Comparison of ENCODE assay signal across 7 cellular contexts in genomic region chr1:183609313-183609712, GRCh38. TPM values are rescaled to one million over a fixed set of nuclear protein-coding genes. Genes with fewer than 3 reads are reported as not detected.
DNase-seq lines count a peak whose midpoint lies in the region; TF ChIP-seq lines count a peak whose summit lies in the region.

No MANE protein-coding gene starts in this region.

- H3K4me1 Mint-ChIP-seq in HFFc6 (ENCODE audit: low read depth) (peaks cover 65% of the 10 kb centered on the region), chondrocyte (ENCODE audit: low read depth) (peaks cover 52% of the 10 kb centered on the region)
- peaks cover 1% of the 10 kb centered on the region for H3K4me1 Mint-ChIP-seq in activated T-helper 1 cell treated with anti-CD3 and anti-CD28 coated beads, Interleukin-12 subunit alpha, Interleukin-12 subunit beta, Interleukin-2, Interleukin-4 antibody, amounts not matched to agents 30 ng/mL and 10 ng/mL and 1 ng/mL, durations not matched to agents 14 hours and 24 hours and 36 hours (ENCODE audit: low read depth)

- H3K27me3 Mint-ChIP-seq in HFFc6 (ENCODE audit: insufficient read depth) (no peaks in the 10 kb centered on the region; the same call in 1 of the 2 replicates), chondrocyte (ENCODE audit: low read depth) (no peaks in the 10 kb centered on the region)
- H3K27me3 Mint-ChIP-seq in activated T-helper 1 cell treated with anti-CD3 and anti-CD28 coated beads, Interleukin-12 subunit alpha, Interleukin-12 subunit beta, Interleukin-2, Interleukin-4 antibody, amounts not matched to agents 30 ng/mL and 10 ng/mL and 1 ng/mL, durations not matched to agents 14 hours and 24 hours and 36 hours (ENCODE audit: insufficient read depth) = peaks cover 7% of the 10 kb centered on the region

- DNase-seq in HFFc6 = peak; percentile 88
- DNase-seq in NCI-H526 treated with DMSO at 0.1 percent for 48 hours (lab: John Stamatoyannopoulos, UW) = peak; percentile 67
- DNase-seq in chondrocyte (ENCODE audit: low spot score) = no peak
- peak; percentile 34 to 76 for DNase-seq in lung microvascular endothelial cell (ENCODE audit: low read depth in 2 of 2)
- no peak for DNase-seq in activated T-helper 1 cell treated with anti-CD3 and anti-CD28 coated beads, Interleukin-12 subunit alpha, Interleukin-12 subunit beta, Interleukin-2, Interleukin-4 antibody, amounts not matched to agents 30 ng/mL and 10 ng/mL and 1 ng/mL, durations not matched to agents 14 hours and 24 hours and 36 hours (ENCODE audit: low spot score)
- no peak for DNase-seq in DMS79 treated with DMSO at 0.1 percent for 48 hours (lab: John Stamatoyannopoulos, UW)

- no peaks in the 10 kb centered on the region for H3K36me3 Mint-ChIP-seq in HFFc6 (ENCODE audit: low read depth)
- H3K36me3 Mint-ChIP-seq in chondrocyte (ENCODE audit: low read depth) = no peaks in the 10 kb centered on the region
- H3K36me3 Mint-ChIP-seq in activated T-helper 1 cell treated with anti-CD3 and anti-CD28 coated beads, Interleukin-12 subunit alpha, Interleukin-12 subunit beta, Interleukin-2, Interleukin-4 antibody, amounts not matched to agents 30 ng/mL and 10 ng/mL and 1 ng/mL, durations not matched to agents 14 hours and 24 hours and 36 hours (ENCODE audit: low read depth) = no peaks in the 10 kb centered on the region

- H3K27ac Mint-ChIP-seq in HFFc6 (peak overlapping the region; percentile 95), chondrocyte (ENCODE audit: unreplicated experiment) (peak overlapping the region; percentile 99)
- no peak overlapping the region for H3K27ac Mint-ChIP-seq in activated T-helper 1 cell treated with anti-CD3 and anti-CD28 coated beads, Interleukin-12 subunit alpha, Interleukin-12 subunit beta, Interleukin-2, Interleukin-4 antibody, amounts not matched to agents 30 ng/mL and 10 ng/mL and 1 ng/mL, durations not matched to agents 14 hours and 24 hours and 36 hours

- peak; percentile 2 for TF ChIP-seq CTCF in GM12801 (IDR thresholded peaks at IDR 0.05; ENCODE audit: extremely low read depth, insufficient read length)
- peak; percentile 85 for TF ChIP-seq CTCF in HFFc6 (IDR thresholded peaks at IDR 0.05)
- TF ChIP-seq CTCF in chondrocyte (IDR thresholded peaks at IDR 0.05) = peak; percentile 79

- H3K9me3 Mint-ChIP-seq in HFFc6 = no peaks in the 10 kb centered on the region
- no peaks in the 10 kb centered on the region for H3K9me3 Mint-ChIP-seq in chondrocyte (ENCODE audit: low read depth)
- H3K9me3 Mint-ChIP-seq in activated T-helper 1 cell treated with anti-CD3 and anti-CD28 coated beads, Interleukin-12 subunit alpha, Interleukin-12 subunit beta, Interleukin-2, Interleukin-4 antibody, amounts not matched to agents 30 ng/mL and 10 ng/mL and 1 ng/mL, durations not matched to agents 14 hours and 24 hours and 36 hours = no peaks in the 10 kb centered on the region

- H3K4me3 Mint-ChIP-seq in HFFc6 (peak overlapping the region; percentile 73), chondrocyte (ENCODE audit: unreplicated experiment) (peak overlapping the region; percentile 54)
- H3K4me3 Mint-ChIP-seq in activated T-helper 1 cell treated with anti-CD3 and anti-CD28 coated beads, Interleukin-12 subunit alpha, Interleukin-12 subunit beta, Interleukin-2, Interleukin-4 antibody, amounts not matched to agents 30 ng/mL and 10 ng/mL and 1 ng/mL, durations not matched to agents 14 hours and 24 hours and 36 hours = no peak overlapping the region

- intact Hi-C loops in activated T-helper 1 cell treated with anti-CD3 and anti-CD28 coated beads, Interleukin-12 subunit alpha, Interleukin-12 subunit beta, Interleukin-2, Interleukin-4 antibody, amounts not matched to agents 30 ng/mL and 10 ng/mL and 1 ng/mL, durations not matched to agents 14 hours and 24 hours and 36 hours (cut with micrococcal nuclease) = no loop called here

RNA-seq across cellular contexts. Expression of gene NCF2, which starts 19.1 kb away (rescaled TPM):
- 1 to 10 TPM in 4 of 6 experiments, under 1 TPM in 2; 0.61 to 2.8 (median 1.5) TPM for total RNA-seq in HFFc6 (2021; fragmentation: NEBNext Ultra II Directional; extraction: Animal tissue kit (Norgen Biotek cat#: 25700))
- total RNA-seq in chondrocyte (1.2 to 3.2 TPM (median 2.7 TPM) in 3 replicates), lung microvascular endothelial cell (under 0.01 TPM in 1 of 2 replicates, not detected in the other)
- total RNA-seq in activated T-helper 1 cell treated with anti-CD3 and anti-CD28 coated beads, Interleukin-12 subunit alpha, Interleukin-12 subunit beta, Interleukin-2, Interleukin-4 antibody, amounts not matched to agents 30 ng/mL and 10 ng/mL and 1 ng/mL, durations not matched to agents 14 hours and 24 hours and 36 hours = 4.8 and 5.9 TPM in 2 replicates

RNA-seq across cellular contexts. Expression of gene ARPC5, which starts 26.3 kb away (rescaled TPM):
- 100 to 1,000 TPM; 231 to 263 (median 249) TPM for total RNA-seq in HFFc6 (2021; fragmentation: NEBNext Ultra II Directional; extraction: Animal tissue kit (Norgen Biotek cat#: 25700))
- 144 to 193 TPM (median 192 TPM) in 3 replicates for total RNA-seq in chondrocyte
- total RNA-seq in lung microvascular endothelial cell = 85.6 and 144 TPM in 2 replicates
- 146 and 154 TPM in 2 replicates for total RNA-seq in activated T-helper 1 cell treated with anti-CD3 and anti-CD28 coated beads, Interleukin-12 subunit alpha, Interleukin-12 subunit beta, Interleukin-2, Interleukin-4 antibody, amounts not matched to agents 30 ng/mL and 10 ng/mL and 1 ng/mL, durations not matched to agents 14 hours and 24 hours and 36 hours

RNA-seq across cellular contexts. Expression of gene APOBEC4, which starts 43.8 kb away (rescaled TPM):
- total RNA-seq in HFFc6 (2021; fragmentation: NEBNext Ultra II Directional; extraction: Animal tissue kit (Norgen Biotek cat#: 25700)) = not detected
- total RNA-seq in chondrocyte (not detected in 3 replicates), lung microvascular endothelial cell (not detected in 2 replicates)
- not detected in 2 replicates for total RNA-seq in activated T-helper 1 cell treated with anti-CD3 and anti-CD28 coated beads, Interleukin-12 subunit alpha, Interleukin-12 subunit beta, Interleukin-2, Interleukin-4 antibody, amounts not matched to agents 30 ng/mL and 10 ng/mL and 1 ng/mL, durations not matched to agents 14 hours and 24 hours and 36 hours

Comparison
In these comparisons a context has a peak if more than half of its experiments do, and no peak if none do; other contexts are left out.
1. CTCF ChIP-seq: peak in every context shown above with its lines; median percentile 85 in HFFc6; 79 in chondrocyte; 2 in GM12801.
2. DNase-seq: peak in HFFc6 (single experiment), NCI-H526 treated with DMSO at 0.1 percent for 48 hours (single experiment) and lung microvascular endothelial cell (2 of 2); none in chondrocyte (single experiment), activated T-helper 1 cell treated with anti-CD3 and anti-CD28 coated beads, Interleukin-12 subunit alpha, Interleukin-12 subunit beta, Interleukin-2, Interleukin-4 antibody, amounts not matched to agents 30 ng/mL and 10 ng/mL and 1 ng/mL, durations not matched to agents 14 hours and 24 hours and 36 hours (single experiment) and DMS79 treated with DMSO at 0.1 percent for 48 hours (single experiment).